In genomic region chr20:44394520-44395182, GRCh38 we compare ENCODE assay signal across 1 cellular context.
TF ChIP-seq lines count a peak whose summit lies in the region.

No MANE protein-coding gene starts in this region.

TF ChIP-seq in HepG2, 621 proteins besides CTCF, POLR2A, EP300 and RAD21 (continued from another document and continues in another):
- TF ChIP-seq, protein P1, sequence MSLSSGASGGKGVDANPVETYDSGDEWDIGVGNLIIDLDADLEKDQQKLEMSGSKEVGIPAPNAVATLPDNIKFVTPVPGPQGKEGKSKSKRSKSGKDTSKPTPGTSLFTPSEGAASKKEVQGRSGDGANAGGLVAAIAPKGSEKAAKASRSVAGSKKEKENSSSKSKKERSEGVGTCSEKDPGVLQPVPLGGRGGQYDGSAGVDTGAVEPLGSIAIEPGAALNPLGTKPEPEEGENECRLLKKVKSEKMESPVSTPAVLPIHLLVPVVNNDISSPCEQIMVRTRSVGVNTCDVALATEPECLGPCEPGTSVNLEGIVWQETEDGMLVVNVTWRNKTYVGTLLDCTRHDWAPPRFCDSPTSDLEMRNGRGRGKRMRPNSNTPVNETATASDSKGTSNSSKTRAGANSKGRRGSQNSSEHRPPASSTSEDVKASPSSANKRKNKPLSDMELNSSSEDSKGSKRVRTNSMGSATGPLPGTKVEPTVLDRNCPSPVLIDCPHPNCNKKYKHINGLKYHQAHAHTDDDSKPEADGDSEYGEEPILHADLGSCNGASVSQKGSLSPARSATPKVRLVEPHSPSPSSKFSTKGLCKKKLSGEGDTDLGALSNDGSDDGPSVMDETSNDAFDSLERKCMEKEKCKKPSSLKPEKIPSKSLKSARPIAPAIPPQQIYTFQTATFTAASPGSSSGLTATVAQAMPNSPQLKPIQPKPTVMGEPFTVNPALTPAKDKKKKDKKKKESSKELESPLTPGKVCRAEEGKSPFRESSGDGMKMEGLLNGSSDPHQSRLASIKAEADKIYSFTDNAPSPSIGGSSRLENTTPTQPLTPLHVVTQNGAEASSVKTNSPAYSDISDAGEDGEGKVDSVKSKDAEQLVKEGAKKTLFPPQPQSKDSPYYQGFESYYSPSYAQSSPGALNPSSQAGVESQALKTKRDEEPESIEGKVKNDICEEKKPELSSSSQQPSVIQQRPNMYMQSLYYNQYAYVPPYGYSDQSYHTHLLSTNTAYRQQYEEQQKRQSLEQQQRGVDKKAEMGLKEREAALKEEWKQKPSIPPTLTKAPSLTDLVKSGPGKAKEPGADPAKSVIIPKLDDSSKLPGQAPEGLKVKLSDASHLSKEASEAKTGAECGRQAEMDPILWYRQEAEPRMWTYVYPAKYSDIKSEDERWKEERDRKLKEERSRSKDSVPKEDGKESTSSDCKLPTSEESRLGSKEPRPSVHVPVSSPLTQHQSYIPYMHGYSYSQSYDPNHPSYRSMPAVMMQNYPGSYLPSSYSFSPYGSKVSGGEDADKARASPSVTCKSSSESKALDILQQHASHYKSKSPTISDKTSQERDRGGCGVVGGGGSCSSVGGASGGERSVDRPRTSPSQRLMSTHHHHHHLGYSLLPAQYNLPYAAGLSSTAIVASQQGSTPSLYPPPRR (CRISPR knock-in tag; IDR thresholded peaks at IDR 0.05; ENCODE audit: borderline replicate concordance) = peak; percentile 100
- TF ChIP-seq ZNF577 (CRISPR knock-in tag; IDR thresholded peaks at IDR 0.05; ENCODE audit: borderline replicate concordance, low read depth) = no peak; the same call in 1 of the 2 replicates
- peak; percentile 91 for TF ChIP-seq SP4 (CRISPR knock-in tag; IDR thresholded peaks at IDR 0.05)
- TF ChIP-seq REXO4 (CRISPR knock-in tag; IDR thresholded peaks at IDR 0.05; ENCODE audit: borderline replicate concordance) = 0 out of 2 replicates have a peak, but pooled peaks have one; percentile 70
- TF ChIP-seq ZNF337 (CRISPR knock-in tag; IDR thresholded peaks at IDR 0.05; ENCODE audit: borderline replicate concordance, low read depth) = no peak
- no peak for TF ChIP-seq HCFC1 (IDR thresholded peaks at IDR 0.05; ENCODE audit: low read depth, low read length)
- TF ChIP-seq ZNF281 (CRISPR knock-in tag; IDR thresholded peaks at IDR 0.05; ENCODE audit: borderline replicate concordance) = peak; percentile 97
- peak; percentile 74 for TF ChIP-seq YY1 (IDR thresholded peaks at IDR 0.05; ENCODE audit: insufficient read depth, insufficient replicate concordance, low read depth, low read length)
- no peak for TF ChIP-seq GPBP1L1 (CRISPR knock-in tag; IDR thresholded peaks at IDR 0.05)
- peak; percentile 79; the same call in 1 of the 2 replicates for TF ChIP-seq MYC (CRISPR knock-in tag; IDR thresholded peaks at IDR 0.05; ENCODE audit: borderline replicate concordance)
- TF ChIP-seq BCLAF1 (IDR thresholded peaks at IDR 0.05) = no peak
- peak; percentile 92 for TF ChIP-seq SPEN (CRISPR knock-in tag; IDR thresholded peaks at IDR 0.05; ENCODE audit: low read depth)
- TF ChIP-seq LCORL (IDR thresholded peaks at IDR 0.05) = peak; percentile 89
- peak; percentile 100 for TF ChIP-seq LCORL (CRISPR knock-in tag; IDR thresholded peaks at IDR 0.05)
- peak; percentile 53; the same call in 1 of the 2 replicates for TF ChIP-seq ZNF879 (CRISPR knock-in tag; IDR thresholded peaks at IDR 0.05)
- TF ChIP-seq NR2F1 (CRISPR knock-in tag; IDR thresholded peaks at IDR 0.05) = peak; percentile 95 to 98
- peak; percentile 88 for TF ChIP-seq ZFP91 (CRISPR knock-in tag; IDR thresholded peaks at IDR 0.05; ENCODE audit: borderline replicate concordance)
- no peak for TF ChIP-seq ZNF20 (CRISPR knock-in tag; IDR thresholded peaks at IDR 0.05)
- peak; percentile 90; the same call in 1 of the 3 replicates for TF ChIP-seq MXI1 (IDR thresholded peaks at IDR 0.05; ENCODE audit: borderline replicate concordance, low read depth, low read length)
- peak; percentile 100 for TF ChIP-seq ISL2 (CRISPR knock-in tag; IDR thresholded peaks at IDR 0.05)
- TF ChIP-seq ZNF124 (CRISPR knock-in tag; IDR thresholded peaks at IDR 0.05) = peak; percentile 98
- TF ChIP-seq PITX1 (CRISPR knock-in tag; IDR thresholded peaks at IDR 0.05) = peak; percentile 100
- TF ChIP-seq KLF13 (CRISPR knock-in tag; IDR thresholded peaks at IDR 0.05) = 0 out of 2 replicates have a peak, but pooled peaks have one; percentile 21
- no peak; the same call in 1 of the 2 replicates for TF ChIP-seq ZNF34 (CRISPR knock-in tag; IDR thresholded peaks at IDR 0.05; ENCODE audit: borderline replicate concordance)
- TF ChIP-seq, protein P2, sequence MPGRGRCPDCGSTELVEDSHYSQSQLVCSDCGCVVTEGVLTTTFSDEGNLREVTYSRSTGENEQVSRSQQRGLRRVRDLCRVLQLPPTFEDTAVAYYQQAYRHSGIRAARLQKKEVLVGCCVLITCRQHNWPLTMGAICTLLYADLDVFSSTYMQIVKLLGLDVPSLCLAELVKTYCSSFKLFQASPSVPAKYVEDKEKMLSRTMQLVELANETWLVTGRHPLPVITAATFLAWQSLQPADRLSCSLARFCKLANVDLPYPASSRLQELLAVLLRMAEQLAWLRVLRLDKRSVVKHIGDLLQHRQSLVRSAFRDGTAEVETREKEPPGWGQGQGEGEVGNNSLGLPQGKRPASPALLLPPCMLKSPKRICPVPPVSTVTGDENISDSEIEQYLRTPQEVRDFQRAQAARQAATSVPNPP (CRISPR knock-in tag; IDR thresholded peaks at IDR 0.05) = peak; percentile 99
- peak; percentile 92 for TF ChIP-seq FOXA1 (IDR thresholded peaks at IDR 0.05)
- peak; percentile 100 for TF ChIP-seq FOXA1 (CRISPR knock-in tag; IDR thresholded peaks at IDR 0.05)
- peak; percentile 97 for TF ChIP-seq HNF4A (CRISPR knock-in tag; IDR thresholded peaks at IDR 0.05)
- 0 out of 2 replicates have a peak, but pooled peaks have one; percentile 80 for TF ChIP-seq MLLT10 (CRISPR knock-in tag; IDR thresholded peaks at IDR 0.05)
- peak; percentile 65 for TF ChIP-seq XBP1 (CRISPR knock-in tag; IDR thresholded peaks at IDR 0.05)
- TF ChIP-seq AHR (CRISPR knock-in tag; IDR thresholded peaks at IDR 0.05) = peak; percentile 99
- TF ChIP-seq JDP2 (CRISPR knock-in tag; IDR thresholded peaks at IDR 0.05; ENCODE audit: borderline replicate concordance) = peak; percentile 93; the same call in 1 of the 2 replicates
- peak; percentile 98 for TF ChIP-seq SKI (IDR thresholded peaks at IDR 0.05; ENCODE audit: partially characterized antibody)
- TF ChIP-seq GLI4 (CRISPR knock-in tag; IDR thresholded peaks at IDR 0.05; ENCODE audit: borderline replicate concordance) = 0 out of 2 replicates have a peak, but pooled peaks have one; percentile 21
- peak; percentile 78; the same call in 1 of the 2 replicates for TF ChIP-seq ZNF557 (CRISPR knock-in tag; IDR thresholded peaks at IDR 0.05)
- peak; percentile 99 for TF ChIP-seq MEF2D (CRISPR knock-in tag; IDR thresholded peaks at IDR 0.05)
- TF ChIP-seq ZBTB3 (CRISPR knock-in tag; IDR thresholded peaks at IDR 0.05; ENCODE audit: borderline replicate concordance, low read depth) = peak; percentile 89; the same call in 1 of the 2 replicates
- TF ChIP-seq NAIF1 (CRISPR knock-in tag; IDR thresholded peaks at IDR 0.05; ENCODE audit: borderline replicate concordance) = peak; percentile 85; the same call in 1 of the 2 replicates
- peak; percentile 92 for TF ChIP-seq ZNF800 (CRISPR knock-in tag; IDR thresholded peaks at IDR 0.05)
- TF ChIP-seq ZNF207 (IDR thresholded peaks at IDR 0.05; ENCODE audit: borderline replicate concordance) = no peak
- peak; percentile 77; the same call in 1 of the 2 replicates for TF ChIP-seq ZNF546 (CRISPR knock-in tag; conservative IDR thresholded peaks at IDR 0.05)
- peak; percentile 93 for TF ChIP-seq ZMYM3 (CRISPR knock-in tag; IDR thresholded peaks at IDR 0.05)
- TF ChIP-seq NFE2 (CRISPR knock-in tag; IDR thresholded peaks at IDR 0.05) = peak; percentile 96
- no peak for TF ChIP-seq TCF12 (IDR thresholded peaks at IDR 0.05)
- TF ChIP-seq TCF12 (CRISPR knock-in tag; IDR thresholded peaks at IDR 0.05) = peak; percentile 99
- no peak for TF ChIP-seq TEAD2 (CRISPR knock-in tag; IDR thresholded peaks at IDR 0.05)
- peak; percentile 88 for TF ChIP-seq ZFY (CRISPR knock-in tag; IDR thresholded peaks at IDR 0.05)
- peak; percentile 87; the same call in 1 of the 2 replicates for TF ChIP-seq RARG (CRISPR knock-in tag; IDR thresholded peaks at IDR 0.05; ENCODE audit: low read depth)
